1 cellular context compared by ENCODE assay signal in the genomic region with DNA sequence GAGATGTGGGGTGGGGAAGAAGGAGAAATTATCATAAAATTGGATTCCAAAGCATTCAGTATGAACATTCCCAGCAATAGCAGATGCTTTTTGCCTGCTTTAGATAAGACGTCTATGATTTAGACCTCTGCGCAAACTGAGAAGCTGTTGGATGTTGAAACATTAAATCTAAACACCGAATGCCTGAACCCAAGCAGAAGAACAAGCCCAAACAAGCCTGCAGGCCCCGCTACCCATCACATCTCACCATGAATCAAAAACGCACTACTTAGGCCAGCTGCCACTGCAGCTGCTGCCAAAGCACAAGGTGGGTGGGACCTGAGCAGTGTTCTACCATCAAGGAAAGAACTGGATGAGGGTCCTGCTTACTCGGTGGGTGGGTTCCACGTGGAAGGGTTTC.
TF ChIP-seq lines count a peak whose summit lies in the region.

No MANE protein-coding gene starts in this region.

TF ChIP-seq in IMR-90, 13 proteins besides CTCF, POLR2A, EP300 and RAD21:
- no peak for TF ChIP-seq MAZ (IDR thresholded peaks at IDR 0.05; ENCODE audit: borderline replicate concordance, low read depth, low read length)
- no peak for TF ChIP-seq CEBPB (IDR thresholded peaks at IDR 0.05; ENCODE audit: low read depth, low read length)
- no peak for TF ChIP-seq BHLHE40 (IDR thresholded peaks at IDR 0.05; ENCODE audit: low read depth, low read length)
- TF ChIP-seq, protein P1, sequence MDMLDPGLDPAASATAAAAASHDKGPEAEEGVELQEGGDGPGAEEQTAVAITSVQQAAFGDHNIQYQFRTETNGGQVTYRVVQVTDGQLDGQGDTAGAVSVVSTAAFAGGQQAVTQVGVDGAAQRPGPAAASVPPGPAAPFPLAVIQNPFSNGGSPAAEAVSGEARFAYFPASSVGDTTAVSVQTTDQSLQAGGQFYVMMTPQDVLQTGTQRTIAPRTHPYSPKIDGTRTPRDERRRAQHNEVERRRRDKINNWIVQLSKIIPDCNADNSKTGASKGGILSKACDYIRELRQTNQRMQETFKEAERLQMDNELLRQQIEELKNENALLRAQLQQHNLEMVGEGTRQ (IDR thresholded peaks at IDR 0.05; ENCODE audit: low read depth, low read length), result no peak
- no peak for TF ChIP-seq SMC3 (IDR thresholded peaks at IDR 0.05; ENCODE audit: low read depth, low read length)
- TF ChIP-seq CHD1 (IDR thresholded peaks at IDR 0.05; ENCODE audit: low read depth, low read length), result no peak
